Comparison of ENCODE assay signal across 32 cellular contexts in genomic region chr2:343355-343754, GRCh38. TPM values are rescaled to one million over a fixed set of nuclear protein-coding genes. Genes with fewer than 3 reads are reported as not detected.
"Had no signal": no experiment of that assay in that cellular context is flagged by ENCODE, and none has a peak within 500 bp of the region (broad histone marks: within the 10 kb centered on the region; RNA-seq: fewer than 3 reads in every experiment).

No MANE protein-coding gene starts in this region.

- H3K27me3 ChIP-seq: adrenal gland, body of pancreas, colonic mucosa had no signal

- H3K4me1 Mint-ChIP-seq: activated CD4-positive, alpha-beta memory T cell treated with anti-CD3 and anti-CD28 coated beads, Interleukin-2, amount 10 ng/mL, durations not matched to agents 7 days and 5 days; activated CD4-positive, alpha-beta T cell treated with anti-CD3 and anti-CD28 coated beads, Interleukin-2, amount 10 ng/mL, durations not matched to agents 7 days and 5 days; activated naive CD4-positive, alpha-beta T cell treated with anti-CD3 and anti-CD28 coated beads, Interleukin-2, amount 50 U/mL, for 24 hours; activated naive CD8-positive, alpha-beta T cell treated with anti-CD3 and anti-CD28 coated beads, Interleukin-2, amount 50 U/mL, for 24 hours; activated T-helper 17 cell treated with anti-CD3 and anti-CD28 coated beads, Interleukin-2, amount 50 U/mL, for 72 hours had no signal

- H3K4me3 Mint-ChIP-seq: activated CD4-positive, alpha-beta memory T cell treated with anti-CD3 and anti-CD28 coated beads, Interleukin-2, amount 10 ng/mL, durations not matched to agents 7 days and 5 days; activated CD4-positive, alpha-beta T cell treated with anti-CD3 and anti-CD28 coated beads, Interleukin-2, amount 10 ng/mL, durations not matched to agents 7 days and 5 days; activated naive CD4-positive, alpha-beta T cell treated with anti-CD3 and anti-CD28 coated beads for 36 hours; activated naive CD4-positive, alpha-beta T cell treated with anti-CD3 and anti-CD28 coated beads, Interleukin-2, amount 50 U/mL, for 24 hours; activated naive CD8-positive, alpha-beta T cell treated with anti-CD3 and anti-CD28 coated beads for 36 hours; activated naive CD8-positive, alpha-beta T cell treated with anti-CD3 and anti-CD28 coated beads, Interleukin-2, amount 50 U/mL, for 24 hours; activated T-cell treated with anti-CD3 and anti-CD28 coated beads, Interleukin-2, amount 50 U/mL, for 4 hours; activated T-helper 17 cell treated with anti-CD3 and anti-CD28 coated beads, Interleukin-2, amount 50 U/mL, for 72 hours; WTC11 had no signal

- H3K27ac Mint-ChIP-seq: activated CD4-positive, alpha-beta memory T cell treated with anti-CD3 and anti-CD28 coated beads, Interleukin-2, amount 10 ng/mL, durations not matched to agents 7 days and 5 days; activated CD4-positive, alpha-beta T cell treated with anti-CD3 and anti-CD28 coated beads, Interleukin-2, amount 10 ng/mL, durations not matched to agents 7 days and 5 days; activated naive CD4-positive, alpha-beta T cell treated with anti-CD3 and anti-CD28 coated beads for 36 hours; activated naive CD4-positive, alpha-beta T cell treated with anti-CD3 and anti-CD28 coated beads, Interleukin-2, amount 50 U/mL, for 24 hours; activated naive CD8-positive, alpha-beta T cell treated with anti-CD3 and anti-CD28 coated beads for 36 hours; activated naive CD8-positive, alpha-beta T cell treated with anti-CD3 and anti-CD28 coated beads, Interleukin-2, amount 50 U/mL, for 24 hours; activated T-helper 17 cell treated with anti-CD3 and anti-CD28 coated beads, Interleukin-2, amount 50 U/mL, for 72 hours; WTC11 had no signal

- H3K4me3 ChIP-seq: adrenal gland, body of pancreas, colonic mucosa, esophagus squamous epithelium, gastroesophageal sphincter, heart right ventricle had no signal

- H3K9me3 ChIP-seq: adrenal gland, body of pancreas, colonic mucosa had no signal

- DNase-seq: activated CD4-positive, alpha-beta memory T cell treated with anti-CD3 and anti-CD28 coated beads, Interleukin-2, amount 10 ng/mL, durations not matched to agents 7 days and 5 days; activated CD4-positive, alpha-beta T cell treated with anti-CD3 and anti-CD28 coated beads for 1 hour; activated CD4-positive, alpha-beta T cell treated with anti-CD3 and anti-CD28 coated beads for 4 hours; activated CD4-positive, alpha-beta T cell treated with anti-CD3 and anti-CD28 coated beads, Interleukin-2, amount 10 ng/mL, durations not matched to agents 7 days and 5 days; activated CD4-positive, alpha-beta T cell treated with anti-CD3 and anti-CD28 coated beads, Interleukin-2, amount 50 U/mL, for 4 hours; activated CD8-positive, alpha-beta memory T cell treated with anti-CD3 and anti-CD28 coated beads for 24 hours; activated effector memory CD4-positive, alpha-beta T cell treated with Interleukin-2 at 50 U/mL for 16 hours; activated gamma-delta T cell treated with Interleukin-2 at 50 U/mL for 16 hours; activated naive CD4-positive, alpha-beta T cell treated with anti-CD3 and anti-CD28 coated beads for 36 hours; activated naive CD8-positive, alpha-beta T cell treated with anti-CD3 and anti-CD28 coated beads for 36 hours; activated naive CD8-positive, alpha-beta T cell treated with anti-CD3 and anti-CD28 coated beads, Interleukin-2, amount 50 U/mL, for 24 hours; activated T-cell treated with anti-CD3 and anti-CD28 coated beads, Interleukin-2, amount 50 U/mL, for 4 hours; adrenal gland; amygdala; aorta; body of pancreas; caudate nucleus; cerebellar nuclear complex; colonic mucosa; effector CD8-positive, alpha-beta T cell; esophagus squamous epithelium; foreskin melanocyte; heart right ventricle; T-helper 2 cell had no signal

- H3K36me3 Mint-ChIP-seq: activated naive CD8-positive, alpha-beta T cell treated with anti-CD3 and anti-CD28 coated beads for 36 hours had no signal

- H3K27ac ChIP-seq: adrenal gland, body of pancreas, colonic mucosa, epithelial cell of prostate, esophagus squamous epithelium, gastroesophageal sphincter, heart right ventricle, VCaP had no signal

- ATAC-seq: activated naive CD8-positive, alpha-beta T cell treated with anti-CD3 and anti-CD28 coated beads, Interleukin-2, amount 50 U/mL, for 24 hours; activated T-cell treated with anti-CD3 and anti-CD28 coated beads, Interleukin-2, amount 50 U/mL, for 4 hours; activated T-helper 17 cell treated with anti-CD3 and anti-CD28 coated beads, Interleukin-2, amount 50 U/mL, for 72 hours; body of pancreas; gastroesophageal sphincter; heart right ventricle; WTC11 had no signal

- H3K36me3 ChIP-seq: adrenal gland, colonic mucosa, esophagus squamous epithelium, gastroesophageal sphincter, heart right ventricle had no signal

- H3K4me1 ChIP-seq: adrenal gland, body of pancreas, colonic mucosa, esophagus squamous epithelium, gastroesophageal sphincter, heart right ventricle had no signal

RNA-seq across cellular contexts. Expression of gene ALKAL2, which starts 55.5 kb away (rescaled TPM):
- total RNA-seq: activated CD4-positive, alpha-beta memory T cell treated with anti-CD3 and anti-CD28 coated beads, Interleukin-2, amount 10 ng/mL, durations not matched to agents 7 days and 5 days; activated CD4-positive, alpha-beta T cell treated with anti-CD3 and anti-CD28 coated beads, Interleukin-2, amount 10 ng/mL, durations not matched to agents 7 days and 5 days; activated naive CD4-positive, alpha-beta T cell treated with anti-CD3 and anti-CD28 coated beads for 36 hours; activated naive CD8-positive, alpha-beta T cell treated with anti-CD3 and anti-CD28 coated beads for 36 hours; activated T-cell treated with anti-CD3 and anti-CD28 coated beads, Interleukin-2, amount 50 U/mL, for 4 hours; activated T-helper 17 cell treated with anti-CD3 and anti-CD28 coated beads, Interleukin-2, amount 50 U/mL, for 72 hours; dermis microvascular lymphatic vessel endothelial cell; endothelial cell of umbilical vein had no signal
- polyA plus RNA-seq: endothelial cell of umbilical vein had no signal
